Comparison of ENCODE assay signal across 8 cellular contexts in genomic region chr5:42844408-42844807, GRCh38. TPM values are rescaled to one million over a fixed set of nuclear protein-coding genes. Genes with fewer than 3 reads are reported as not detected.
"Had no signal": no experiment of that assay in that cellular context is flagged by ENCODE, and none has a peak within 500 bp of the region (broad histone marks: within the 10 kb centered on the region; RNA-seq: fewer than 3 reads in every experiment).

No MANE protein-coding gene starts in this region.

RNA-seq across cellular contexts. Expression of gene SELENOP, which starts 32.7 kb away (rescaled TPM):
- total RNA-seq: activated B cell treated with CpG ODN at 0.5 μM for 24 hours; activated CD4-positive, alpha-beta memory T cell treated with anti-CD3 and anti-CD28 coated beads for 36 hours; activated CD4-positive, alpha-beta T cell treated with anti-CD3 and anti-CD28 coated beads for 36 hours; activated CD4-positive, alpha-beta T cell treated with anti-CD3 and anti-CD28 coated beads, Interleukin-2, amount 10 ng/mL, durations not matched to agents 24 days and 14 days; activated CD4-positive, alpha-beta T cell treated with anti-CD3 and anti-CD28 coated beads, Interleukin-2, amount 10 ng/mL, durations not matched to agents 7 days and 5 days; activated CD8-positive, alpha-beta memory T cell treated with anti-CD3 and anti-CD28 coated beads for 36 hours; activated CD8-positive, alpha-beta T cell treated with anti-CD3 and anti-CD28 coated beads for 36 hours; T-helper 1 cell treated with Interleukin-12 subunit alpha and Interleukin-12 subunit beta and Interleukin-4 antibody, amounts not matched to agents 30 ng/mL and 1 ng/mL, for 36 hours had no signal
